ENCODE assay signal across 19 cellular contexts in the genomic region with DNA sequence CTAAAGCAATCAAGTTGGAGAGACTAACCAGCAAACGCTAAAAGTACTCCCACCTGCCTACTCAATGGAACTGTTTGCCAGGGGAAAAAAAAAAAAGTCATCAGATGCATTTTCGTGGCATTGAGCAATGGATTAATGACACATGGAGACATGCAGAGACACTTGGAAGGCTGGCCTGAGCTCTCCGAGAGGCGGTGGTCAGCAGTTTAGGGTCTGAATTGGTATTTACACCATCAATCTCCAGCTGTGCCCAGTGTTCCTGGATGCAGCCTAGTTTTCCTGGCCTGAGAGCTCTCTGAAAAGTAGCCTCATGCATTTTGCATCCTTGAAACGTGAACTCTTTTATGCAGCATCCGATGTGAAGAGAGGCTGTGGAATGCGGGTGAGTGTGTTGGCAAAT.
"Had no signal": no experiment of that assay in that cellular context is flagged by ENCODE, and none has a peak within 500 bp of the region (broad histone marks: within the 10 kb centered on the region; RNA-seq: fewer than 3 reads in every experiment).

No MANE protein-coding gene starts in this region.

- H3K36me3 Mint-ChIP-seq: activated naive CD4-positive, alpha-beta T cell treated with anti-CD3 and anti-CD28 coated beads, Interleukin-2, amount 50 U/mL, for 24 hours; mesothelial cell of epicardium had no signal

- H3K9me3 ChIP-seq: ascending aorta, colonic mucosa, gastrocnemius medialis, heart left ventricle, lower lobe of right lung, thyroid gland had no signal

- H3K27me3 ChIP-seq: ascending aorta, colonic mucosa, gastrocnemius medialis, thyroid gland had no signal

- H3K4me3 ChIP-seq: ascending aorta, colonic mucosa, gastrocnemius medialis, heart left ventricle, lower lobe of right lung, thyroid gland had no signal

- H3K4me3 Mint-ChIP-seq: activated naive CD4-positive, alpha-beta T cell treated with anti-CD3 and anti-CD28 coated beads, Interleukin-2, amount 50 U/mL, for 24 hours; central memory CD8-positive, alpha-beta T cell; mesothelial cell of epicardium; nephron; T-helper 1 cell treated with Interleukin-12 subunit alpha and Interleukin-12 subunit beta and Interleukin-4 antibody, amounts not matched to agents 30 μg/mL and 1 μg/mL, for 36 hours had no signal

- H3K36me3 ChIP-seq: ascending aorta, colonic mucosa, gastrocnemius medialis, heart left ventricle, lower lobe of right lung, thyroid gland had no signal

- DNase-seq: activated CD4-positive, alpha-beta T cell treated with anti-CD3 and anti-CD28 coated beads, Interleukin-2, amount 50 U/mL, for 48 hours; activated gamma-delta T cell; colonic mucosa; effector CD4-positive, alpha-beta T cell; gastrocnemius medialis; heart left ventricle; left colon; lower lobe of right lung; stimulated activated CD4-positive, alpha-beta T cell treated with anti-CD3 and anti-CD28 coated beads, Interleukin-2, amount 100 ng/mL, for 24 hours; stimulated activated naive CD4-positive, alpha-beta T cell treated with Interleukin-2 at 50 U/mL for 16 hours; thyroid gland had no signal

- H3K9me3 Mint-ChIP-seq: activated naive CD4-positive, alpha-beta T cell treated with anti-CD3 and anti-CD28 coated beads, Interleukin-2, amount 50 U/mL, for 24 hours; central memory CD8-positive, alpha-beta T cell; mesothelial cell of epicardium; nephron; T-helper 1 cell treated with Interleukin-12 subunit alpha and Interleukin-12 subunit beta and Interleukin-4 antibody, amounts not matched to agents 30 μg/mL and 1 μg/mL, for 36 hours had no signal

- H3K4me1 ChIP-seq: colonic mucosa, gastrocnemius medialis, thyroid gland had no signal

- H3K27ac Mint-ChIP-seq: activated naive CD4-positive, alpha-beta T cell treated with anti-CD3 and anti-CD28 coated beads, Interleukin-2, amount 50 U/mL, for 24 hours; mesothelial cell of epicardium; nephron; T-helper 1 cell treated with Interleukin-12 subunit alpha and Interleukin-12 subunit beta and Interleukin-4 antibody, amounts not matched to agents 30 μg/mL and 1 μg/mL, for 36 hours had no signal

- H3K27ac ChIP-seq: ascending aorta, colonic mucosa, gastrocnemius medialis, heart left ventricle, lower lobe of right lung, thyroid gland, VCaP had no signal

- FAIRE-seq: islet of Langerhans had no signal
